Comparison of ENCODE assay signal across 15 cellular contexts in the genomic region with DNA sequence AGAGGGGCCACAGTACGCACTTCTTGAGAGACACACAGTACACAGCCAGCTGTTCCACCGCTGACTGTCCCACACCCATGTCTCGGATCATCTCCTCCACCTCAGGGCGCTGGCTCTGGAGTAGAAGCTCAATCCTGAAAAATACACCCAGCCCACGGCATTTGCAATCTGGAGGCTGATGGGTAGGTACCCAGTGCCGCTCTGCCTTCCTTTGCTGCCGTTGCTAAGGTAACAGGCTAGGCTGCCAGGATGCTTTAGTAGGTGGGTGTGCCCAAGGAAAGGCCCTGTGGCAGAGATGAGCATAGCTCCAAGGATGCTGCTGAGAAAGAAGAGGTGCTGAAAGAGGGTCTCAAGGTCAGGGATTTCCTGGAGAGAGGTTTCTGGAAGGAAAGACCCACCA. TPM values are rescaled to one million over a fixed set of nuclear protein-coding genes. Genes with fewer than 3 reads are reported as not detected.
DNase-seq lines count a peak whose midpoint lies in the region; ATAC-seq and TF ChIP-seq lines count a peak whose summit lies in the region.
"Had no signal": no experiment of that assay in that cellular context is flagged by ENCODE, and none has a peak within 500 bp of the region (broad histone marks: within the 10 kb centered on the region; RNA-seq: fewer than 3 reads in every experiment).

No MANE protein-coding gene starts in this region.

- no peak overlapping the region for H3K4me3 ChIP-seq in ascending aorta
- H3K4me3 ChIP-seq: SJSA1 had no signal

- no peaks in the 10 kb centered on the region for H3K27me3 ChIP-seq in ascending aorta
- H3K27me3 ChIP-seq: SJSA1 had no signal

- peak overlapping the region; percentile 31 to 39 for H3K27ac Mint-ChIP-seq in activated naive CD4-positive, alpha-beta T cell treated with anti-CD3 and anti-CD28 coated beads, Interleukin-2, amount 50 U/mL, for 72 hours
- no peak overlapping the region for H3K27ac Mint-ChIP-seq in activated naive CD4-positive, alpha-beta T cell treated with anti-CD3 and anti-CD28 coated beads, Interleukin-2, amount 10 ng/mL, durations not matched to agents 7 days and 5 days
- H3K27ac Mint-ChIP-seq: HFFc6 had no signal

- intact Hi-C loops in ascending aorta (cut with DNase I): no loop called here

- H3K9me3 ChIP-seq in ascending aorta: no peaks in the 10 kb centered on the region
- H3K9me3 ChIP-seq: SJSA1 had no signal

- CTCF ChIA-PET in activated naive CD4-positive, alpha-beta T cell treated with anti-CD3 and anti-CD28 coated beads, Interleukin-2, amount 10 ng/mL, durations not matched to agents 7 days and 5 days (lab: Charles Lee): interaction anchor here (0.6 to 12.7 kb wide), 5 partner anchors 29 to 269 kb away, joined by 3 to 225 read pairs (median 3); partner anchors contain the start of genes CDHR4, INKA1 and UBA7

- no peaks in the 10 kb centered on the region for H3K36me3 ChIP-seq in ascending aorta

- H3K27ac ChIP-seq in caudate nucleus (ENCODE audit: low read depth, low read length): peak overlapping the region; percentile 81
- H3K27ac ChIP-seq in ascending aorta: no peak overlapping the region
- H3K27ac ChIP-seq: SJSA1 had no signal

- peaks cover 0 to 4% of the 10 kb centered on the region in 2 donors for H3K4me1 ChIP-seq in ascending aorta
- H3K4me1 ChIP-seq: SJSA1 had no signal

- no peak for ATAC-seq in activated naive CD4-positive, alpha-beta T cell treated with anti-CD3 and anti-CD28 coated beads, Interleukin-2, amount 50 U/mL, for 72 hours
- ATAC-seq in HG02938 (IDR thresholded peaks at IDR 0.05; ENCODE audit: unreplicated experiment): no peak

- no peaks in the 10 kb centered on the region for H3K27me3 Mint-ChIP-seq in activated naive CD4-positive, alpha-beta T cell treated with anti-CD3 and anti-CD28 coated beads, Interleukin-2, amount 10 ng/mL, durations not matched to agents 7 days and 5 days

- peaks cover 0 to 4% of the 10 kb centered on the region in 2 donors for H3K36me3 Mint-ChIP-seq in activated naive CD4-positive, alpha-beta T cell treated with anti-CD3 and anti-CD28 coated beads, Interleukin-2, amount 50 U/mL, for 72 hours
- peaks cover 33% of the 10 kb centered on the region for H3K36me3 Mint-ChIP-seq in activated naive CD4-positive, alpha-beta T cell treated with anti-CD3 and anti-CD28 coated beads, Interleukin-2, amount 10 ng/mL, durations not matched to agents 7 days and 5 days

- no peaks in the 10 kb centered on the region for H3K9me3 Mint-ChIP-seq in activated naive CD4-positive, alpha-beta T cell treated with anti-CD3 and anti-CD28 coated beads, Interleukin-2, amount 50 U/mL, for 72 hours
- no peaks in the 10 kb centered on the region for H3K9me3 Mint-ChIP-seq in activated naive CD4-positive, alpha-beta T cell treated with anti-CD3 and anti-CD28 coated beads, Interleukin-2, amount 10 ng/mL, durations not matched to agents 7 days and 5 days
- H3K9me3 Mint-ChIP-seq: HFFc6 had no signal

- H3K4me1 Mint-ChIP-seq in activated naive CD4-positive, alpha-beta T cell treated with anti-CD3 and anti-CD28 coated beads, Interleukin-2, amount 10 ng/mL, durations not matched to agents 7 days and 5 days: no peaks in the 10 kb centered on the region

- TF ChIP-seq CTCF in ascending aorta (IDR thresholded peaks at IDR 0.05): no peak

- DNase-seq in activated naive CD4-positive, alpha-beta T cell treated with anti-CD3 and anti-CD28 coated beads, Interleukin-2, amount 50 U/mL, for 72 hours (ENCODE audit: low spot score in 2 of 2): no peak
- no peak for DNase-seq in activated naive CD4-positive, alpha-beta T cell treated with anti-CD3 and anti-CD28 coated beads, Interleukin-2, amount 10 ng/mL, durations not matched to agents 7 days and 5 days
- DNase-seq in caudate nucleus (lab: John Stamatoyannopoulos, UW) (peak in 49 of 61 donors; percentile 10 to 96 (median 66)), nucleus accumbens (lab: John Stamatoyannopoulos, UW) (peak in 43 of 56 donors; percentile 15 to 90 (median 60)), globus pallidus (ENCODE audit: low spot score) (no peak), NCI-H446 treated with DMSO at 0.1 percent for 48 hours (lab: John Stamatoyannopoulos, UW) (no peak), ascending aorta (ENCODE audit: low spot score in 2 of 2) (no peak)
- DNase-seq: C1 segment of cervical spinal cord, NCI-H1105 treated with DMSO at 0.1 percent for 48 hours, NCI-H187, NCI-H510A, NCI-H774 had no signal

- H3K4me3 Mint-ChIP-seq in activated naive CD4-positive, alpha-beta T cell treated with anti-CD3 and anti-CD28 coated beads, Interleukin-2, amount 10 ng/mL, durations not matched to agents 7 days and 5 days: no peak overlapping the region
- H3K4me3 Mint-ChIP-seq: HFFc6 had no signal

RNA-seq across cellular contexts. Expression of gene TRAIP, which starts 14.6 kb away (rescaled TPM):
- total RNA-seq in activated naive CD4-positive, alpha-beta T cell treated with anti-CD3 and anti-CD28 coated beads, Interleukin-2, amount 50 U/mL, for 72 hours: 10 to 100 TPM; 30.0 TPM
- not detected for total RNA-seq in ascending aorta

RNA-seq across cellular contexts. Expression of gene CAMKV, which starts 27.9 kb away (rescaled TPM):
- total RNA-seq in activated naive CD4-positive, alpha-beta T cell treated with anti-CD3 and anti-CD28 coated beads, Interleukin-2, amount 50 U/mL, for 72 hours: under 1 TPM; 0.43 to 0.48 TPM
- not detected for total RNA-seq in ascending aorta
- total RNA-seq: HFFc6, SJSA1 had no signal

RNA-seq across cellular contexts. Expression of gene UBA7, which starts 28.1 kb away (rescaled TPM):
- 100 to 1,000 TPM; 101 to 133 TPM for total RNA-seq in activated naive CD4-positive, alpha-beta T cell treated with anti-CD3 and anti-CD28 coated beads, Interleukin-2, amount 50 U/mL, for 72 hours
- 56.1 TPM for total RNA-seq in ascending aorta

RNA-seq across cellular contexts. Expression of gene INKA1, which starts 38.7 kb away (rescaled TPM):
- under 1 TPM; 0.30 to 0.49 TPM for total RNA-seq in activated naive CD4-positive, alpha-beta T cell treated with anti-CD3 and anti-CD28 coated beads, Interleukin-2, amount 50 U/mL, for 72 hours
- total RNA-seq in ascending aorta: not detected

RNA-seq across cellular contexts. Expression of gene CDHR4, which starts 42.1 kb away (rescaled TPM):
- total RNA-seq in activated naive CD4-positive, alpha-beta T cell treated with anti-CD3 and anti-CD28 coated beads, Interleukin-2, amount 50 U/mL, for 72 hours: under 1 TPM; 0.25 to 0.32 TPM
- total RNA-seq in ascending aorta: not detected
- total RNA-seq: SJSA1 had no signal

Comparison
In these comparisons a context has a peak if more than half of its experiments do, and no peak if none do; other contexts are left out.
1. DNase-seq: peak in caudate nucleus (49 of 61) and nucleus accumbens (43 of 56); none in activated naive CD4-positive, alpha-beta T cell treated with anti-CD3 and anti-CD28 coated beads, Interleukin-2, amount 50 U/mL, for 72 hours (0 of 2), activated naive CD4-positive, alpha-beta T cell treated with anti-CD3 and anti-CD28 coated beads, Interleukin-2, amount 10 ng/mL, durations not matched to agents 7 days and 5 days (single experiment), globus pallidus (single experiment), NCI-H446 treated with DMSO at 0.1 percent for 48 hours (single experiment) and ascending aorta (0 of 2).
2. RNA of gene TRAIP, which starts 14.6 kb away (total RNA-seq): 30.0 TPM in activated naive CD4-positive, alpha-beta T cell treated with anti-CD3 and anti-CD28 coated beads, Interleukin-2, amount 50 U/mL, for 72 hours; not detected in ascending aorta (single experiment); every median in the first group is over 10 times any median in the second.